ENCODE assay signal across 17 cellular contexts in the genomic region with DNA sequence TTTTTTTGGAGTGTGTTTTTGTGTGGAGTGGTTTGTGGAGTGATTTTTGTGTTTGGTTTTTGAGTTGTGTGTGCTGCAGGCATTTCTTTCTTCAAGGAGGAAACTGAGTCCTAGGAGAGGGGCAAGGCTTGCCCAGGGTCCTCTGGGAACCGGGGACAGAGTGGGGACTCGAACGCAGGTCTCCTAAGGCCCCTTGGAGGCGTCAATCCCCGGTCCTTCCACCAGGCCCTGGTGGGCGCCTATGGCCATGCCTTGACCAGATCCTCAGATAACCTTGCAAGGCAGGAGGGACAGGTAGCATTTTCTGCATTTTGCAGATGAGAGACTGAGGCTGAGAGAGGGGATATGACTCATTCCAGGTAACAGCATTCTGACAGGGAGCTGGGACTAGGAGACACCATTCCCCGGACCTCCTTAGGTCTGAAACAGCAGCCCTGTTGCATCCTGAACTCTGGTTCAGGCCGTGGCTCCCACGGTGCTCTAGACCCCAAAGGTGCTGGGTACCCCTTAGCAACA. TPM values are rescaled to one million over a fixed set of nuclear protein-coding genes. Genes with fewer than 3 reads are reported as not detected.
DNase-seq lines count a peak whose midpoint lies in the region; ATAC-seq, FAIRE-seq and TF ChIP-seq lines count a peak whose summit lies in the region.
"Had no signal": no experiment of that assay in that cellular context is flagged by ENCODE, and none has a peak within 500 bp of the region (broad histone marks: within the 10 kb centered on the region; RNA-seq: fewer than 3 reads in every experiment).

No MANE protein-coding gene starts in this region.

- no peaks in the 10 kb centered on the region for H3K79me1 ChIP-seq in neuronal stem cell (ENCODE audit: low read depth, low read length)

- H3K36me3 Mint-ChIP-seq in WTC11: no peaks in the 10 kb centered on the region
- H3K36me3 Mint-ChIP-seq: CD4-positive, CD25-positive, alpha-beta regulatory T cell had no signal

- H2BK120ac ChIP-seq in neuronal stem cell (ENCODE audit: low read depth, low read length): peak overlapping the region; percentile 32

- DNase-seq in Right ventricle myocardium inferior (ENCODE audit: missing footprints): peak; percentile 54
- no peak for DNase-seq in heart right ventricle
- peak; percentile 10 for DNase-seq in bronchial epithelial cell (ENCODE audit: low read depth)
- peak; percentile 5 for DNase-seq in epithelial cell of esophagus (ENCODE audit: low read depth)
- no peak for DNase-seq in neuronal stem cell (ENCODE audit: low spot score)
- DNase-seq in sciatic nerve (ENCODE audit: low spot score): no peak
- DNase-seq in WTC11 (ENCODE audit: low spot score): no peak
- DNase-seq: CD4-positive, CD25-positive, alpha-beta regulatory T cell; DMS 273 treated with DMSO at 0.1 percent for 48 hours; DMS79; HCEC 1CT; HFFc6 had no signal

- H3K27me3 ChIP-seq in heart right ventricle (no peaks in the 10 kb centered on the region), bronchial epithelial cell (ENCODE audit: control insufficient read depth, insufficient read depth, low read length) (no peaks in the 10 kb centered on the region), neuronal stem cell (ENCODE audit: control insufficient read depth in 3 of 3, insufficient read depth in 3 of 3, low read depth in 1 of 3, low read length in 3 of 3) (no peaks in the 10 kb centered on the region)

- no peak overlapping the region for H2AFZ ChIP-seq in neuronal stem cell (ENCODE audit: low read length)

- H3K14ac ChIP-seq in neuronal stem cell (ENCODE audit: low read length): no peak overlapping the region

- H3K9ac ChIP-seq in neuronal stem cell (ENCODE audit: low read depth, low read length, poor library complexity): peak overlapping the region; percentile 47

- H3K27ac ChIP-seq in heart right ventricle (no peak overlapping the region), neuronal stem cell (replicated peaks; ENCODE audit: low read length) (no peak overlapping the region)
- H3K27ac ChIP-seq: 22Rv1 had no signal

- no peaks in the 10 kb centered on the region for H3K9me3 Mint-ChIP-seq in WTC11
- H3K9me3 Mint-ChIP-seq: HFFc6 had no signal

- H3K4me1 Mint-ChIP-seq in WTC11: peaks cover 26% of the 10 kb centered on the region
- H3K4me1 Mint-ChIP-seq: CD4-positive, CD25-positive, alpha-beta regulatory T cell had no signal

- H3K4ac ChIP-seq in neuronal stem cell (ENCODE audit: low read length): no peak overlapping the region

- H3K4me2 ChIP-seq in neuronal stem cell (ENCODE audit: insufficient read depth, low read length, poor library complexity, severe bottlenecking): no peak overlapping the region

- H3K36me3 ChIP-seq in heart right ventricle: no peaks in the 10 kb centered on the region
- H3K36me3 ChIP-seq in bronchial epithelial cell (ENCODE audit: control insufficient read depth, insufficient read depth, low read length): no peaks in the 10 kb centered on the region
- no peaks in the 10 kb centered on the region for H3K36me3 ChIP-seq in neuronal stem cell (replicated peaks in 1 of 2; ENCODE audit: control insufficient read depth in 2 of 2, insufficient read depth in 2 of 2, low read length in 2 of 2)

- peak overlapping the region; percentile 49 for H2BK5ac ChIP-seq in neuronal stem cell (ENCODE audit: low read length)

- H3K27ac Mint-ChIP-seq in WTC11: no peak overlapping the region
- H3K27ac Mint-ChIP-seq: CD4-positive, CD25-positive, alpha-beta regulatory T cell; HFFc6 had no signal

- H3K4me3 Mint-ChIP-seq in WTC11: no peak overlapping the region
- H3K4me3 Mint-ChIP-seq: CD4-positive, CD25-positive, alpha-beta regulatory T cell; HFFc6 had no signal

- H3K4me3 ChIP-seq in heart right ventricle: no peak overlapping the region
- H3K4me3 ChIP-seq in bronchial epithelial cell (ENCODE audit: low read depth, low read length): no peak overlapping the region
- H3K4me3 ChIP-seq in epithelial cell of esophagus (ENCODE audit: low read length): no peak overlapping the region
- H3K4me3 ChIP-seq in neuronal stem cell (ENCODE audit: low read length in 2 of 2): no peak overlapping the region
- H3K4me3 ChIP-seq: GM12878 had no signal

- no peaks in the 10 kb centered on the region for H3K9me3 ChIP-seq in heart right ventricle
- H3K9me3 ChIP-seq in neuronal stem cell (replicated peaks in 1 of 2; ENCODE audit: control insufficient read depth in 2 of 2, insufficient read depth in 1 of 2, low read depth in 1 of 2, low read length in 2 of 2): no peaks in the 10 kb centered on the region

- no peak overlapping the region for H4K91ac ChIP-seq in neuronal stem cell (ENCODE audit: low read depth, low read length, poor library complexity)

- no peak overlapping the region for H3K23ac ChIP-seq in neuronal stem cell (ENCODE audit: low read depth, low read length, poor library complexity)

- FAIRE-seq in bronchial epithelial cell (lab: Jason Lieb, UNC): no peak
- FAIRE-seq: GM12878, GM19239 had no signal

- H2BK12ac ChIP-seq in neuronal stem cell (ENCODE audit: low read length): peak overlapping the region; percentile 25

- H3K4me1 ChIP-seq in heart right ventricle: no peaks in the 10 kb centered on the region
- peaks cover 5 to 19% of the 10 kb centered on the region in 2 donors for H3K4me1 ChIP-seq in neuronal stem cell (ENCODE audit: control insufficient read depth in 2 of 2, insufficient read depth in 1 of 2, low read depth in 1 of 2, low read length in 2 of 2)

- no peak overlapping the region for H3K18ac ChIP-seq in neuronal stem cell (ENCODE audit: low read length)

- H2BK15ac ChIP-seq in neuronal stem cell (ENCODE audit: low read length): no peak overlapping the region

- no peak overlapping the region for H4K8ac ChIP-seq in neuronal stem cell (ENCODE audit: low read depth, low read length)

- ATAC-seq in Right ventricle myocardium inferior: no peak
- no peak for ATAC-seq in heart right ventricle
- ATAC-seq in GM18868 (IDR thresholded peaks at IDR 0.05; ENCODE audit: unreplicated experiment): no peak
- ATAC-seq in sciatic nerve: no peak
- ATAC-seq in WTC11: no peak

- TF ChIP-seq CTCF in heart right ventricle (IDR thresholded peaks at IDR 0.05) (no peak), bronchial epithelial cell (IDR thresholded peaks at IDR 0.05; ENCODE audit: insufficient read depth, low read length, severe bottlenecking) (no peak), epithelial cell of esophagus (IDR thresholded peaks at IDR 0.05; ENCODE audit: insufficient read depth, low read depth, low read length, missing control alignments) (no peak), WTC11 (IDR thresholded peaks at IDR 0.05) (no peak)

- H2AK5ac ChIP-seq in neuronal stem cell (ENCODE audit: low read depth, low read length): peak overlapping the region; percentile 85

- POLR2A ChIA-PET in WTC11 (lab: Charles Lee): interaction anchor here (1.3 kb wide), 1 partner anchor 11 kb away, joined by 3 read pairs; no protein-coding TSS in a partner anchor

- no peaks in the 10 kb centered on the region for H3K27me3 Mint-ChIP-seq in WTC11 (ENCODE audit: low read depth)
- H3K27me3 Mint-ChIP-seq: CD4-positive, CD25-positive, alpha-beta regulatory T cell had no signal

- intact Hi-C loops in Right ventricle myocardium inferior (cut with DNase I): no loop called here
- intact Hi-C loops in heart right ventricle (cut with DNase I): no loop called here
- intact Hi-C loops in sciatic nerve (cut with DNase I): no loop called here

- WGBS in heart right ventricle, 2 donors: 93 to 97% methylated on average over 9 of the region's 9 CpGs
- no CpG with 5 or more reads among the region's 9 CpGs for WGBS in neuronal stem cell (ENCODE audit: extremely low coverage in 2 of 2, insufficient read length in 2 of 2, insufficient replicate concordance in 1 of 2), 2 donors

- CTCF ChIA-PET in WTC11 (lab: Charles Lee): interaction anchor here (1.1 to 10.1 kb wide), 2 partner anchors 21 to 40 kb away, joined by 4 to 121 read pairs; a partner anchor contains a TSS

TF ChIP-seq in WTC11, 78 proteins besides CTCF, POLR2A, EP300 and RAD21 (continues in another document):
- TF ChIP-seq SMAD4 (CRISPR knock-in tag; IDR thresholded peaks at IDR 0.05) (no peak), RORB (CRISPR knock-in tag; IDR thresholded peaks at IDR 0.05) (no peak), FOXP1 (CRISPR knock-in tag; IDR thresholded peaks at IDR 0.05; ENCODE audit: borderline replicate concordance) (no peak), HMGA2 (CRISPR knock-in tag; IDR thresholded peaks at IDR 0.05) (no peak)
- TF ChIP-seq, protein P1, sequence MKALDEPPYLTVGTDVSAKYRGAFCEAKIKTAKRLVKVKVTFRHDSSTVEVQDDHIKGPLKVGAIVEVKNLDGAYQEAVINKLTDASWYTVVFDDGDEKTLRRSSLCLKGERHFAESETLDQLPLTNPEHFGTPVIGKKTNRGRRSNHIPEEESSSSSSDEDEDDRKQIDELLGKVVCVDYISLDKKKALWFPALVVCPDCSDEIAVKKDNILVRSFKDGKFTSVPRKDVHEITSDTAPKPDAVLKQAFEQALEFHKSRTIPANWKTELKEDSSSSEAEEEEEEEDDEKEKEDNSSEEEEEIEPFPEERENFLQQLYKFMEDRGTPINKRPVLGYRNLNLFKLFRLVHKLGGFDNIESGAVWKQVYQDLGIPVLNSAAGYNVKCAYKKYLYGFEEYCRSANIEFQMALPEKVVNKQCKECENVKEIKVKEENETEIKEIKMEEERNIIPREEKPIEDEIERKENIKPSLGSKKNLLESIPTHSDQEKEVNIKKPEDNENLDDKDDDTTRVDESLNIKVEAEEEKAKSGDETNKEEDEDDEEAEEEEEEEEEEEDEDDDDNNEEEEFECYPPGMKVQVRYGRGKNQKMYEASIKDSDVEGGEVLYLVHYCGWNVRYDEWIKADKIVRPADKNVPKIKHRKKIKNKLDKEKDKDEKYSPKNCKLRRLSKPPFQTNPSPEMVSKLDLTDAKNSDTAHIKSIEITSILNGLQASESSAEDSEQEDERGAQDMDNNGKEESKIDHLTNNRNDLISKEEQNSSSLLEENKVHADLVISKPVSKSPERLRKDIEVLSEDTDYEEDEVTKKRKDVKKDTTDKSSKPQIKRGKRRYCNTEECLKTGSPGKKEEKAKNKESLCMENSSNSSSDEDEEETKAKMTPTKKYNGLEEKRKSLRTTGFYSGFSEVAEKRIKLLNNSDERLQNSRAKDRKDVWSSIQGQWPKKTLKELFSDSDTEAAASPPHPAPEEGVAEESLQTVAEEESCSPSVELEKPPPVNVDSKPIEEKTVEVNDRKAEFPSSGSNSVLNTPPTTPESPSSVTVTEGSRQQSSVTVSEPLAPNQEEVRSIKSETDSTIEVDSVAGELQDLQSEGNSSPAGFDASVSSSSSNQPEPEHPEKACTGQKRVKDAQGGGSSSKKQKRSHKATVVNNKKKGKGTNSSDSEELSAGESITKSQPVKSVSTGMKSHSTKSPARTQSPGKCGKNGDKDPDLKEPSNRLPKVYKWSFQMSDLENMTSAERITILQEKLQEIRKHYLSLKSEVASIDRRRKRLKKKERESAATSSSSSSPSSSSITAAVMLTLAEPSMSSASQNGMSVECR (CRISPR knock-in tag; IDR thresholded peaks at IDR 0.05; ENCODE audit: borderline replicate concordance): no peak

RNA-seq across cellular contexts. Expression of a gene that starts 39.1 kb away (rescaled TPM):
- total RNA-seq in Right ventricle myocardium inferior (7.0 TPM), heart right ventricle (1 to 10 TPM in 9 of 10 donors, under 1 TPM in 1; 1.00 to 6.8 (median 2.8) TPM), bronchial epithelial cell (under 0.01 and 0.13 TPM in 2 replicates), sciatic nerve (16.7 TPM), WTC11 (2021) (2.1 to 2.5 TPM (median 2.3 TPM) in 3 replicates)
- polyA plus RNA-seq in heart right ventricle: 1 to 10 TPM in 1 of 2 donors, under 1 TPM in 1; 0.91 to 5.0 TPM
- 0.71 TPM for polyA plus RNA-seq in neuronal stem cell (2013, experiment 1 of 2)
- polyA plus RNA-seq in neuronal stem cell (2013, experiment 2 of 2): 0.60 TPM
- total RNA-seq: A673 had no signal

Comparison
In these comparisons a context has a peak if more than half of its experiments do, and no peak if none do; other contexts are left out.
1. DNase-seq: peak in Right ventricle myocardium inferior (single experiment), bronchial epithelial cell (single experiment) and epithelial cell of esophagus (single experiment); none in heart right ventricle (0 of 2), neuronal stem cell (single experiment), sciatic nerve (single experiment) and WTC11 (single experiment).